26 cellular contexts compared by ENCODE assay signal in the genomic region with DNA sequence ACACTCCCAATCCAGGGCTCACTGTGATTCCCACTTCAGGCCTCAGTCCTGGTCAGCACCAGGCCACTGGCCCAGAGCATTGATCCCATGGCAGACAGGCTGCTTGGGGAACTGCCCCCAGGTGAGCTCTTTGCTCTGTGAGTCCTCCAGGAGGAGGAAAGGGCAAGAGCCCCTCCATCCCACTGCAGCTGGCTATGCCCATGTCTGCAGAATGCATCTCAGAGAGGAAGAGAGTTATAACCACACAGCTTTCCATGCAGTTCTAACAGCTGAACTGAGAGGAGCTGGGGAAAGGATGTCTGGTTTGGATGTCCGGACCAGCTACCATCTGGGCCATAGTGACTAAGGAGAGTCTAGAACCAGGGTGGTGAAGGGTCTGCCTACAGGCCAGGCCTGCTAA.
"Had no signal": no experiment of that assay in that cellular context is flagged by ENCODE, and none has a peak within 500 bp of the region (broad histone marks: within the 10 kb centered on the region; RNA-seq: fewer than 3 reads in every experiment).

No MANE protein-coding gene starts in this region.

- DNase-seq: activated CD4-positive, alpha-beta T cell treated with anti-CD3 and anti-CD28 coated beads for 48 hours; activated CD4-positive, alpha-beta T cell treated with anti-CD3 and anti-CD28 coated beads, Interleukin-2, amount 50 U/mL, for 4 hours; activated CD4-positive, CD25-positive, alpha-beta regulatory T cell treated with anti-CD3 and anti-CD28 coated beads, Interleukin-2, amount 50 U/mL, for 72 hours; activated CD8-positive, alpha-beta memory T cell treated with anti-CD3 and anti-CD28 coated beads, Interleukin-2, amount 50 U/mL, for 48 hours; activated CD8-positive, alpha-beta T cell treated with anti-CD3 and anti-CD28 coated beads, Interleukin-2, amount 10 ng/mL, durations not matched to agents 7 days and 5 days; activated naive CD4-positive, alpha-beta T cell treated with Interleukin-2 at 50 U/mL for 16 hours; activated T-cell treated with anti-CD3 and anti-CD28 coated beads, Interleukin-2, amount 50 U/mL, for 1 hour; amygdala; brain microvascular endothelial cell; Karpas-422; MM.1S; NCI-H1105; NCI-H1436; NCI-H187; NCI-H2081; NCI-H446; NCI-H524; SIG-M5; T-helper 17 cell; T-helper 9 cell had no signal

- H3K27ac ChIP-seq: brain microvascular endothelial cell, cardiac muscle cell, Peyer's patch, RWPE1 had no signal

- H3K27me3 Mint-ChIP-seq: activated naive CD8-positive, alpha-beta T cell had no signal

- H3K9me3 ChIP-seq: Peyer's patch had no signal

- H3K36me3 Mint-ChIP-seq: activated naive CD8-positive, alpha-beta T cell had no signal

- H3K4me3 ChIP-seq: cardiac muscle cell, K562, Peyer's patch had no signal

- H3K4me3 Mint-ChIP-seq: activated CD8-positive, alpha-beta T cell treated with anti-CD3 and anti-CD28 coated beads, Interleukin-2, amount 10 ng/mL, durations not matched to agents 7 days and 5 days; activated naive CD8-positive, alpha-beta T cell; T-helper 17 cell; WTC11 had no signal

- H3K4me1 Mint-ChIP-seq: WTC11 had no signal

- FAIRE-seq: K562 had no signal

- H3K36me3 ChIP-seq: brain microvascular endothelial cell, Peyer's patch had no signal

- H3K4me1 ChIP-seq: Peyer's patch had no signal

- H3K27me3 ChIP-seq: brain microvascular endothelial cell, cardiac muscle cell, Peyer's patch had no signal

- H3K27ac Mint-ChIP-seq: activated CD8-positive, alpha-beta T cell treated with anti-CD3 and anti-CD28 coated beads, Interleukin-2, amount 10 ng/mL, durations not matched to agents 7 days and 5 days; activated naive CD8-positive, alpha-beta T cell; T-helper 17 cell; WTC11 had no signal

- H3K9me3 Mint-ChIP-seq: WTC11 had no signal
